In the genomic region with DNA sequence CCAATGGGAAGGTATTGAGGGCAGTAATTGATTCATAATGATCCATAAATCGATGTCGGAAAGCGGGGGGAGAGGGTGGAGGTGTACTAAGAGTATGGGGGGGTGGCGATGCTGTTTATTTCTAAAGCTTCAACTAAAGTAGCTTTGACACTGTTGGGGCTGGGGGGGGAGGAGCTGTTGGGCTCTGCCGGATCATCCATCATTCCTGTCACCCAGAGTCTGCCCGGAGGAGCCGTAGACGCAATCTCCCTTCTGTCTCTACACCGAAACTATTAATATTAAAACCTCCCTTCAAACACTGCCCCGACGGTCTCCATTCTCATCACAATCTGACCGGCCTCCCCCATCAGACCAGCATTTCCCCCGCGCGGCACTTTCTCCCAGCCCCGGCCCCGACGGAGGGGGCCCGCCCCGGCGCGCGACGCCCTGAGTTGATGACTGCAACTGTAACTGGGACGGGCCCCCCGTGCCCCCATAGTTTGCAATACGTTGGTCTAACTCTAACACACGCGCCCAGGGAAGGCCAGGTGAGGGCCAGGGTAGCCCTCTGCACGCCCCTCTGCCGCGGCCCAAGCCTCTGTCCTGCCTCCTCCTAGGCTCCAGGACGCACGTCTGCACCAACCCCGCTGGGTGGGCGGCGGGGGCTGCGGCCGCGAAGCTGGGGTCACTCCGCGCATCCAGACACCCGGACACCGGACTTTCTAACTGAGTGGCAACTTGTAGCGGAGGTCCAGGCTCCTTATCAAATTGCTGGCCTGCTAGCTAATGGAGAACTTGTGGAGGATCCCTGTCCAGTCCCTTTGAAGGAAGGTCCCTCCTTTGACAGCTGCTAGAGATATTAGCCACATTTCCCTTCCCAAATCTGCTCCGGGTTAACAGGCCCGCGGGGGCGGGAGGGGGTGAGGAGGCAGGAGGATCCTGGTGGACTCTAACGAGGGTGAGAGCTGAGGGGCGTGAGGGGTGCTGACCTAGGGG, we compare ENCODE assay signal across 1 cellular context.
TF ChIP-seq lines count a peak whose summit lies in the region.

No MANE protein-coding gene starts in this region.

TF ChIP-seq in GM23338, 12 proteins besides CTCF, POLR2A, EP300 and RAD21 (continued from another document):
- TF ChIP-seq ZNF462 (CRISPR knock-in tag; IDR thresholded peaks at IDR 0.05) (no peak), STAT1 (IDR thresholded peaks at IDR 0.05; ENCODE audit: unreplicated experiment) (no peak)
